ENCODE assay signal across 2 cellular contexts in genomic region chr20:41072919-41073318, GRCh38.
TF ChIP-seq lines count a peak whose summit lies in the region.

No MANE protein-coding gene starts in this region.

TF ChIP-seq in IMR-90, 13 proteins besides CTCF, POLR2A, EP300 and RAD21:
- no peak for TF ChIP-seq SMC3 (IDR thresholded peaks at IDR 0.05; ENCODE audit: low read depth, low read length)
- TF ChIP-seq BHLHE40 (IDR thresholded peaks at IDR 0.05; ENCODE audit: low read depth, low read length), result no peak
- no peak for TF ChIP-seq ELK1 (IDR thresholded peaks at IDR 0.05; ENCODE audit: borderline replicate concordance, low read depth, low read length)
- TF ChIP-seq CEBPB (IDR thresholded peaks at IDR 0.05; ENCODE audit: low read depth, low read length), result no peak
- no peak for TF ChIP-seq FOS (IDR thresholded peaks at IDR 0.05; ENCODE audit: low read depth, low read length)
- TF ChIP-seq NFE2L2 (IDR thresholded peaks at IDR 0.05; ENCODE audit: low read depth, low read length), result no peak
- no peak for TF ChIP-seq MAFK (IDR thresholded peaks at IDR 0.05; ENCODE audit: low read depth, low read length)
- no peak for TF ChIP-seq RFX5 (IDR thresholded peaks at IDR 0.05; ENCODE audit: low read depth, low read length)
- TF ChIP-seq MXI1 (IDR thresholded peaks at IDR 0.05; ENCODE audit: borderline replicate concordance, low read depth, low read length), result no peak
- TF ChIP-seq MAZ (IDR thresholded peaks at IDR 0.05; ENCODE audit: borderline replicate concordance, low read depth, low read length), result no peak
- no peak for TF ChIP-seq USF2 (IDR thresholded peaks at IDR 0.05; ENCODE audit: low read depth, low read length)
- no peak for TF ChIP-seq RCOR1 (IDR thresholded peaks at IDR 0.05; ENCODE audit: insufficient replicate concordance, low read length)
- TF ChIP-seq CHD1 (IDR thresholded peaks at IDR 0.05; ENCODE audit: low read depth, low read length), result no peak

TF ChIP-seq in endothelial cell of umbilical vein, 7 proteins besides CTCF, POLR2A, EP300 and RAD21:
- TF ChIP-seq EZH2 (IDR thresholded peaks at IDR 0.05; ENCODE audit: borderline replicate concordance, low read depth, low read length, severe bottlenecking) (no peak), MYC (IDR thresholded peaks at IDR 0.05; ENCODE audit: low read depth, low read length) (no peak), MAX (IDR thresholded peaks at IDR 0.05; ENCODE audit: insufficient read depth, insufficient read length) (no peak), POLR2AphosphoS5 (IDR thresholded peaks at IDR 0.05; ENCODE audit: insufficient read depth, low read depth, low read length) (no peak), GATA2 (IDR thresholded peaks at IDR 0.05; ENCODE audit: insufficient read depth, insufficient read length, low read depth, low read length) (peak; percentile 83), JUN (IDR thresholded peaks at IDR 0.05; ENCODE audit: borderline replicate concordance, insufficient read depth, insufficient read length, low read depth) (peak; percentile 26), FOS (IDR thresholded peaks at IDR 0.05; ENCODE audit: borderline replicate concordance, insufficient read depth, low read length) (peak; percentile 75)
TF ChIP-seq in endothelial cell of umbilical vein: peak in this region for 3.
